In genomic region chr6:158057213-158057987, GRCh38 we compare ENCODE assay signal across 8 cellular contexts.
DNase-seq lines count a peak whose midpoint lies in the region; TF ChIP-seq lines count a peak whose summit lies in the region.

No MANE protein-coding gene starts in this region.

- peaks cover 55% of the 10 kb centered on the region for H3K4me1 ChIP-seq in skeletal muscle satellite cell (ENCODE audit: control insufficient read depth, insufficient read depth, low read length)

- H3K4me3 ChIP-seq in brain microvascular endothelial cell (ENCODE audit: low read depth, low read length) (peak overlapping the region; percentile 17), skeletal muscle satellite cell (ENCODE audit: low read length) (peak overlapping the region; percentile 40)

- H3K9ac ChIP-seq in skeletal muscle satellite cell (ENCODE audit: low read depth, low read length) = peak overlapping the region; percentile 73

- peaks cover 70% of the 10 kb centered on the region for H3K36me3 ChIP-seq in brain microvascular endothelial cell (replicated peaks)
- H3K36me3 ChIP-seq in skeletal muscle satellite cell (ENCODE audit: insufficient read depth, low read length) = peaks cover 44% of the 10 kb centered on the region

- TF ChIP-seq CTCF in brain microvascular endothelial cell (IDR thresholded peaks at IDR 0.05; ENCODE audit: low read depth, low read length, missing control alignments) = no peak

- H3K4me2 ChIP-seq in skeletal muscle satellite cell (ENCODE audit: low read length) = peak overlapping the region; percentile 62

- DNase-seq in GM04504 (ENCODE audit: low read depth) = peak; percentile 92
- peak; percentile 83 for DNase-seq in NOMO-1 treated with dmso at 0.1 percent for 144 hours (lab: John Stamatoyannopoulos, UW; ENCODE audit: unreplicated experiment)
- DNase-seq in brain microvascular endothelial cell = peak; percentile 92
- no peak for DNase-seq in C1 segment of cervical spinal cord (lab: John Stamatoyannopoulos, UW)
- DNase-seq in NCI-H2171 treated with DMSO at 0.1 percent for 48 hours (lab: John Stamatoyannopoulos, UW) = no peak
- no peak for DNase-seq in KG1 (lab: John Stamatoyannopoulos, UW)
- DNase-seq in iPS-NIHi7 (ENCODE audit: extremely low spot score) = no peak

- in situ Hi-C loops in brain microvascular endothelial cell (cut with HindIII; ENCODE audit: low pct_ligation_motif_present, low sequenced_read_pairs) = no loop called here

- H3K27me3 ChIP-seq in brain microvascular endothelial cell (replicated peaks) = no peaks in the 10 kb centered on the region
- H3K27me3 ChIP-seq in skeletal muscle satellite cell (ENCODE audit: control insufficient read depth, insufficient read depth, low read length) = no peaks in the 10 kb centered on the region

- peak overlapping the region; percentile 99 for H3K27ac ChIP-seq in brain microvascular endothelial cell

- H3K9me3 ChIP-seq in skeletal muscle satellite cell (replicated peaks; ENCODE audit: low read length) = no peaks in the 10 kb centered on the region

Comparison
In these comparisons a context has a peak if more than half of its experiments do, and no peak if none do; other contexts are left out.
1. DNase-seq: peak in GM04504 (single experiment), NOMO-1 treated with dmso at 0.1 percent for 144 hours (single experiment) and brain microvascular endothelial cell (single experiment); none in C1 segment of cervical spinal cord (0 of 14), NCI-H2171 treated with DMSO at 0.1 percent for 48 hours (single experiment), KG1 (single experiment) and iPS-NIHi7 (single experiment).